In the genomic region with DNA sequence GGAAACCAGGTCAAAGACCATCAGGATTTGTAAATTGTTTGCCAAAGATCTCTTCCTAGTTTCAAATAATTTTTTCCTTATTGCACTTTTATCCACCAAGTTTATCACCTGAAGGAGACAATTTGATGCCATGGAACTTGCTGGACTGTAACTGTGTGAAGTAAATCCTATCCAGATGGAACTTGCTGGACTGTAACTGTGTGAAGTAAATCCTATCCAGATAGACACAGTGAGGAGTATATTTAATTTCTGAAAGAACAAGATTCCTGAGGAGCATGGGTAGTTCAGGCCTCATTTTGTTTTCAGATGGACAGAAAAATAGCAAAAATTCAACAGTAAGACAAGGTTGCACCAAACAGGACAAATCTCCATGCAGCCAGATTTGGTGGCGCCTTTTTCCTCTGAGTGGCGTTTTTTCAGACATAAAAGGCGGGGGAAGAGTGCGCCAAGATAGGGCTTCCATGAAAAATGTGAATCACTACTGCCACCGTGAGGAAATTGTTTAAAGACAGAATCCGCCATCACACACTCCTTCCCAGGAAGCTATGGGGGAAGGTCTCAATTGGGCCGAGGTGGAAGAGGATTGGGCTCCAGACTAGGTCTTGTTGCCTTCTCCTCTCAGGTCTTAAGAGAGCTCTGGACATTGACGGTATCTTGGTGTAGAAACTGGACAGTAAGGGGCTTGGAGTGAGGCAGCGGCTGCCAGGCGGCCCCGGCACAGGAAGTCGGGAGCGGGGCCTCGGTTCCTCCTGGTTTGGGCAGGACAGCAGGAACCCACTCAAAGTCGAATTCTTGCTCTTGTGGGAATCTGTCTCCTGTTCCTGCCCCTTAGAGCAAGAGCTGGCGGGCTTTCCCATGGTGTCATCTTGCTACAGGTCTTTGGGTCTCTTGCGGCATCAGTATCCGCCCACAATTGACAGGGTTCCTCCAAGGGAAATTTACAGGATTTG, we compare ENCODE assay signal across 9 cellular contexts.
DNase-seq lines count a peak whose midpoint lies in the region; ATAC-seq and TF ChIP-seq lines count a peak whose summit lies in the region.
"Had no signal": no experiment of that assay in that cellular context is flagged by ENCODE, and none has a peak within 500 bp of the region (broad histone marks: within the 10 kb centered on the region; RNA-seq: fewer than 3 reads in every experiment).

No MANE protein-coding gene starts in this region.

- 45% methylated on average over 17 of the region's 18 CpGs for WGBS in esophagus muscularis mucosa
- WGBS in transverse colon (ENCODE audit: low coverage in 1 of 2), 2 donors, result 45% methylated on average over 18 of the region's 18 CpGs; no CpG with 5 or more reads in 1 of the 2 donors

- H3K27ac Mint-ChIP-seq in activated CD8-positive, alpha-beta memory T cell treated with anti-CD3 and anti-CD28 coated beads, Interleukin-2, amount 10 ng/mL, durations not matched to agents 7 days and 5 days, result no peak overlapping the region
- no peak overlapping the region for H3K27ac Mint-ChIP-seq in Caco-2 (ENCODE audit: unreplicated experiment)

- POLR2A ChIA-PET in Caco-2 (lab: Charles Lee), result no interaction called here

- no peak for TF ChIP-seq EP300 in esophagus muscularis mucosa (IDR thresholded peaks at IDR 0.05)
- no peak for TF ChIP-seq EP300 in transverse colon (IDR thresholded peaks at IDR 0.05; ENCODE audit: low read depth)

- in situ Hi-C loops in transverse colon (cut with MboI; ENCODE audit: low pct_ligation_motif_present in 1 of 4, low pct_unique_long_range_greater_than_20kb in 1 of 4, low sequenced_read_pairs in 3 of 4), result no loop called here

- intact Hi-C loops in esophagus muscularis mucosa (cut with DNase I) (no loop called here), transverse colon (cut with DNase I; ENCODE audit: low total_unique reads) (no loop called here), Caco-2 (cut with micrococcal nuclease; ENCODE audit: unreplicated experiment) (no loop called here)

- H3K27me3 Mint-ChIP-seq in activated CD8-positive, alpha-beta memory T cell treated with anti-CD3 and anti-CD28 coated beads, Interleukin-2, amount 10 ng/mL, durations not matched to agents 7 days and 5 days, result no peaks in the 10 kb centered on the region
- no peaks in the 10 kb centered on the region for H3K27me3 Mint-ChIP-seq in Caco-2 (ENCODE audit: insufficient read depth, unreplicated experiment)

- CTCF ChIA-PET in activated CD8-positive, alpha-beta memory T cell treated with anti-CD3 and anti-CD28 coated beads, Interleukin-2, amount 10 ng/mL, durations not matched to agents 7 days and 5 days (lab: Charles Lee), result no interaction called here
- CTCF ChIA-PET in Caco-2 (lab: Charles Lee), result no interaction called here

- H3K27me3 ChIP-seq in esophagus muscularis mucosa, result no peaks in the 10 kb centered on the region
- H3K27me3 ChIP-seq in transverse colon, result no peaks in the 10 kb centered on the region
- no peaks in the 10 kb centered on the region for H3K27me3 ChIP-seq in Caco-2 (replicated peaks; ENCODE audit: control insufficient read depth, insufficient read depth, low read length)

- H3K9me3 ChIP-seq in esophagus muscularis mucosa (no peaks in the 10 kb centered on the region), transverse colon (no peaks in the 10 kb centered on the region), Caco-2 (no peaks in the 10 kb centered on the region)

- no peaks in the 10 kb centered on the region for H3K4me1 Mint-ChIP-seq in activated CD8-positive, alpha-beta memory T cell treated with anti-CD3 and anti-CD28 coated beads, Interleukin-2, amount 10 ng/mL, durations not matched to agents 7 days and 5 days
- no peaks in the 10 kb centered on the region for H3K4me1 Mint-ChIP-seq in Caco-2 (ENCODE audit: low read depth, unreplicated experiment)

- no TSS peak for BruUV-seq in Caco-2 (replicated peaks; lab: Mats Ljungman, UMichigan)

- no peaks in the 10 kb centered on the region for H3K36me3 Mint-ChIP-seq in activated CD8-positive, alpha-beta memory T cell treated with anti-CD3 and anti-CD28 coated beads, Interleukin-2, amount 10 ng/mL, durations not matched to agents 7 days and 5 days
- no peaks in the 10 kb centered on the region for H3K36me3 Mint-ChIP-seq in Caco-2 (ENCODE audit: insufficient read depth, unreplicated experiment)

- no peaks in the 10 kb centered on the region for H3K36me3 ChIP-seq in esophagus muscularis mucosa
- no peaks in the 10 kb centered on the region for H3K36me3 ChIP-seq in transverse colon
- H3K36me3 ChIP-seq in Caco-2 (ENCODE audit: control insufficient read depth, insufficient read depth, low read length), result no peaks in the 10 kb centered on the region

- no peak overlapping the region for H3K4me3 Mint-ChIP-seq in activated CD8-positive, alpha-beta memory T cell treated with anti-CD3 and anti-CD28 coated beads, Interleukin-2, amount 10 ng/mL, durations not matched to agents 7 days and 5 days
- H3K4me3 Mint-ChIP-seq in Caco-2 (ENCODE audit: unreplicated experiment), result no peak overlapping the region

- TF ChIP-seq POLR2A in esophagus muscularis mucosa (IDR thresholded peaks at IDR 0.05; ENCODE audit: low read depth), result no peak
- no peak for TF ChIP-seq POLR2A in transverse colon (IDR thresholded peaks at IDR 0.05)

- TF ChIP-seq CTCF in esophagus muscularis mucosa (IDR thresholded peaks at IDR 0.05) (peak in 2 of 3 experiments; percentile 42 to 45), transverse colon (IDR thresholded peaks at IDR 0.05) (peak in 1 of 5 experiments; percentile 48), Caco-2 (IDR thresholded peaks at IDR 0.05; ENCODE audit: insufficient read depth in 1 of 2, low read depth in 1 of 2, low read length in 1 of 2, severe bottlenecking in 1 of 2, unreplicated experiment in 1 of 2) (no peak)

- H3K9me3 Mint-ChIP-seq in activated CD8-positive, alpha-beta memory T cell treated with anti-CD3 and anti-CD28 coated beads, Interleukin-2, amount 10 ng/mL, durations not matched to agents 7 days and 5 days (ENCODE audit: low read depth), result no peaks in the 10 kb centered on the region
- H3K9me3 Mint-ChIP-seq in Caco-2 (ENCODE audit: unreplicated experiment), result no peaks in the 10 kb centered on the region

- H3K27ac ChIP-seq in esophagus muscularis mucosa (replicated peaks in 1 of 4), result peak overlapping the region in 2 of 4 donors; percentile 77 to 79
- H3K27ac ChIP-seq in transverse colon, result peak overlapping the region in 2 of 4 donors; percentile 53 to 70

- no peak for ATAC-seq in activated CD8-positive, alpha-beta memory T cell treated with anti-CD3 and anti-CD28 coated beads, Interleukin-2, amount 10 ng/mL, durations not matched to agents 7 days and 5 days
- no peak for ATAC-seq in GM21423 (IDR thresholded peaks at IDR 0.05; ENCODE audit: unreplicated experiment)

- H3K4me3 ChIP-seq in esophagus muscularis mucosa (peak overlapping the region in 2 of 4 donors; percentile 55 to 61), transverse colon (peak overlapping the region in 2 of 4 donors; percentile 31 to 33), Caco-2 (ENCODE audit: low read depth, low read length) (no peak overlapping the region)

- peaks cover 0 to 6% (median 2%) of the 10 kb centered on the region in 4 donors for H3K4me1 ChIP-seq in esophagus muscularis mucosa
- no peaks in the 10 kb centered on the region for H3K4me1 ChIP-seq in transverse colon
- no peaks in the 10 kb centered on the region for H3K4me1 ChIP-seq in Caco-2

- DNase-seq in activated CD8-positive, alpha-beta memory T cell treated with anti-CD3 and anti-CD28 coated beads for 24 hours, result peak; percentile 81
- no peak for DNase-seq in activated CD8-positive, alpha-beta memory T cell treated with anti-CD3 and anti-CD28 coated beads, Interleukin-2, amount 10 ng/mL, durations not matched to agents 7 days and 5 days
- DNase-seq in NCI-H2227 (lab: John Stamatoyannopoulos, UW; ENCODE audit: unreplicated experiment) (peak; percentile 73), esophagus muscularis mucosa (ENCODE audit: extremely low spot score) (no peak), transverse colon (peak; percentile 79), Caco-2 (no peak), NCI-H1048 (lab: John Stamatoyannopoulos, UW) (no peak)
- DNase-seq: effector CD8-positive, alpha-beta T cell had no signal

Comparison
In these comparisons a context has a peak if more than half of its experiments do, and no peak if none do; other contexts are left out.
1. DNase-seq: peak in activated CD8-positive, alpha-beta memory T cell treated with anti-CD3 and anti-CD28 coated beads for 24 hours (single experiment), NCI-H2227 (single experiment) and transverse colon (single experiment); none in activated CD8-positive, alpha-beta memory T cell treated with anti-CD3 and anti-CD28 coated beads, Interleukin-2, amount 10 ng/mL, durations not matched to agents 7 days and 5 days (single experiment), esophagus muscularis mucosa (single experiment), Caco-2 (0 of 2) and NCI-H1048 (single experiment).
2. CTCF ChIP-seq: peak in esophagus muscularis mucosa (2 of 3); none in Caco-2 (0 of 2).